ENCODE assay signal across 24 cellular contexts in genomic region chr7:113763226-113763625, GRCh38.
"Had no signal": no experiment of that assay in that cellular context is flagged by ENCODE, and none has a peak within 500 bp of the region (broad histone marks: within the 10 kb centered on the region; RNA-seq: fewer than 3 reads in every experiment).

No MANE protein-coding gene starts in this region.

- ATAC-seq: activated CD8-positive, alpha-beta T cell treated with anti-CD3 and anti-CD28 coated beads, Interleukin-2, amount 10 ng/mL, durations not matched to agents 7 days and 5 days; T-helper 17 cell; WTC11 had no signal

- DNase-seq: activated CD4-positive, alpha-beta T cell treated with anti-CD3 and anti-CD28 coated beads for 48 hours; activated CD4-positive, alpha-beta T cell treated with anti-CD3 and anti-CD28 coated beads, Interleukin-2, amount 50 U/mL, for 4 hours; activated CD4-positive, CD25-positive, alpha-beta regulatory T cell treated with anti-CD3 and anti-CD28 coated beads, Interleukin-2, amount 50 U/mL, for 72 hours; activated CD8-positive, alpha-beta memory T cell treated with anti-CD3 and anti-CD28 coated beads, Interleukin-2, amount 50 U/mL, for 48 hours; activated CD8-positive, alpha-beta T cell treated with anti-CD3 and anti-CD28 coated beads, Interleukin-2, amount 10 ng/mL, durations not matched to agents 7 days and 5 days; activated naive CD4-positive, alpha-beta T cell treated with anti-CD3 and anti-CD28 coated beads, Interleukin-2, amount 50 U/mL, for 16 hours; activated naive CD8-positive, alpha-beta T cell treated with anti-CD3 and anti-CD28 coated beads, Interleukin-2, amount 10 ng/mL, durations not matched to agents 7 days and 5 days; activated T-cell treated with anti-CD3 and anti-CD28 coated beads, Interleukin-2, amount 50 U/mL, for 1 hour; adrenal gland; anterior cingulate cortex; caudate nucleus; colonic mucosa; Kasumi-1; KBM-7; NCI-H1048; NCI-H1930; NCI-H2107; NCI-H2227 treated with DMSO at 0.1 percent for 48 hours; NCI-H446 treated with DMSO at 0.1 percent for 48 hours; NCI-H524 treated with DMSO at 0.1 percent for 48 hours; SIG-M5; T-helper 17 cell; T-helper 9 cell had no signal
